Comparison of ENCODE assay signal across 1 cellular context in the genomic region with DNA sequence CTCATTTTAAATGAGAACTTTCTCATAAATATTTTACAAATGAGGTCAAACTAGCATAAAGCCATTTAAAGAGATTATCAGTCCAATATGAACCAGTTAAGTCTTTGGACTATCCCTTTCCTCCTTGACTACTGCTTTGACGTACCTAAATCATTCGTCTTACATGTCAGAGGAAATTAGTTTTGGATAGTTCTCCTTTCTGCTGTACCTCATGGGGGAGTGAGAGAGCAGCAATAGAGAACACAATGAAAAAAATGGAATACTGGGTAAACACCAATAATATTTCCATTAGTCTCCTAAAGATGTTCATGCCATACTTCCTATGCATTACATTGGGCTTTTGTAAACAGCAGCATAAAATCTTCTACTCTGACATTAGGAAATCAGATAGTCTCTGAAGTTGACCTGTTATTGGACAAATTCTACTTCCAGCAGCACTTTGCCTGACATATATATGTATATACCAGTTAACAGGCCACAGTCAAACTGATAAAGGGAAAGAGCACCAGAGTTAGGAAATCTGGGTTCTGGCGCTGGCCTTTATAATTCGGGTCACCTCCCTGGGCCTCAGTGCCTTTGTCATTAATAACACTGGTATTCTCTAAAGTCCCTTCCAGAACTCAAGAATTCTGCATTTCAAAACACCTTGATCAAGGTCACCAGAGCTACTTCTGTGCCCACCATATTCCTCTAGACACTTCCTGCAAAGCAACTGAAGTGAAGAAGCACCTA.
TF ChIP-seq lines count a peak whose summit lies in the region.

No MANE protein-coding gene starts in this region.

TF ChIP-seq in GM23338, 12 proteins besides CTCF, POLR2A, EP300 and RAD21 (continued from another document):
- TF ChIP-seq, protein P1, sequence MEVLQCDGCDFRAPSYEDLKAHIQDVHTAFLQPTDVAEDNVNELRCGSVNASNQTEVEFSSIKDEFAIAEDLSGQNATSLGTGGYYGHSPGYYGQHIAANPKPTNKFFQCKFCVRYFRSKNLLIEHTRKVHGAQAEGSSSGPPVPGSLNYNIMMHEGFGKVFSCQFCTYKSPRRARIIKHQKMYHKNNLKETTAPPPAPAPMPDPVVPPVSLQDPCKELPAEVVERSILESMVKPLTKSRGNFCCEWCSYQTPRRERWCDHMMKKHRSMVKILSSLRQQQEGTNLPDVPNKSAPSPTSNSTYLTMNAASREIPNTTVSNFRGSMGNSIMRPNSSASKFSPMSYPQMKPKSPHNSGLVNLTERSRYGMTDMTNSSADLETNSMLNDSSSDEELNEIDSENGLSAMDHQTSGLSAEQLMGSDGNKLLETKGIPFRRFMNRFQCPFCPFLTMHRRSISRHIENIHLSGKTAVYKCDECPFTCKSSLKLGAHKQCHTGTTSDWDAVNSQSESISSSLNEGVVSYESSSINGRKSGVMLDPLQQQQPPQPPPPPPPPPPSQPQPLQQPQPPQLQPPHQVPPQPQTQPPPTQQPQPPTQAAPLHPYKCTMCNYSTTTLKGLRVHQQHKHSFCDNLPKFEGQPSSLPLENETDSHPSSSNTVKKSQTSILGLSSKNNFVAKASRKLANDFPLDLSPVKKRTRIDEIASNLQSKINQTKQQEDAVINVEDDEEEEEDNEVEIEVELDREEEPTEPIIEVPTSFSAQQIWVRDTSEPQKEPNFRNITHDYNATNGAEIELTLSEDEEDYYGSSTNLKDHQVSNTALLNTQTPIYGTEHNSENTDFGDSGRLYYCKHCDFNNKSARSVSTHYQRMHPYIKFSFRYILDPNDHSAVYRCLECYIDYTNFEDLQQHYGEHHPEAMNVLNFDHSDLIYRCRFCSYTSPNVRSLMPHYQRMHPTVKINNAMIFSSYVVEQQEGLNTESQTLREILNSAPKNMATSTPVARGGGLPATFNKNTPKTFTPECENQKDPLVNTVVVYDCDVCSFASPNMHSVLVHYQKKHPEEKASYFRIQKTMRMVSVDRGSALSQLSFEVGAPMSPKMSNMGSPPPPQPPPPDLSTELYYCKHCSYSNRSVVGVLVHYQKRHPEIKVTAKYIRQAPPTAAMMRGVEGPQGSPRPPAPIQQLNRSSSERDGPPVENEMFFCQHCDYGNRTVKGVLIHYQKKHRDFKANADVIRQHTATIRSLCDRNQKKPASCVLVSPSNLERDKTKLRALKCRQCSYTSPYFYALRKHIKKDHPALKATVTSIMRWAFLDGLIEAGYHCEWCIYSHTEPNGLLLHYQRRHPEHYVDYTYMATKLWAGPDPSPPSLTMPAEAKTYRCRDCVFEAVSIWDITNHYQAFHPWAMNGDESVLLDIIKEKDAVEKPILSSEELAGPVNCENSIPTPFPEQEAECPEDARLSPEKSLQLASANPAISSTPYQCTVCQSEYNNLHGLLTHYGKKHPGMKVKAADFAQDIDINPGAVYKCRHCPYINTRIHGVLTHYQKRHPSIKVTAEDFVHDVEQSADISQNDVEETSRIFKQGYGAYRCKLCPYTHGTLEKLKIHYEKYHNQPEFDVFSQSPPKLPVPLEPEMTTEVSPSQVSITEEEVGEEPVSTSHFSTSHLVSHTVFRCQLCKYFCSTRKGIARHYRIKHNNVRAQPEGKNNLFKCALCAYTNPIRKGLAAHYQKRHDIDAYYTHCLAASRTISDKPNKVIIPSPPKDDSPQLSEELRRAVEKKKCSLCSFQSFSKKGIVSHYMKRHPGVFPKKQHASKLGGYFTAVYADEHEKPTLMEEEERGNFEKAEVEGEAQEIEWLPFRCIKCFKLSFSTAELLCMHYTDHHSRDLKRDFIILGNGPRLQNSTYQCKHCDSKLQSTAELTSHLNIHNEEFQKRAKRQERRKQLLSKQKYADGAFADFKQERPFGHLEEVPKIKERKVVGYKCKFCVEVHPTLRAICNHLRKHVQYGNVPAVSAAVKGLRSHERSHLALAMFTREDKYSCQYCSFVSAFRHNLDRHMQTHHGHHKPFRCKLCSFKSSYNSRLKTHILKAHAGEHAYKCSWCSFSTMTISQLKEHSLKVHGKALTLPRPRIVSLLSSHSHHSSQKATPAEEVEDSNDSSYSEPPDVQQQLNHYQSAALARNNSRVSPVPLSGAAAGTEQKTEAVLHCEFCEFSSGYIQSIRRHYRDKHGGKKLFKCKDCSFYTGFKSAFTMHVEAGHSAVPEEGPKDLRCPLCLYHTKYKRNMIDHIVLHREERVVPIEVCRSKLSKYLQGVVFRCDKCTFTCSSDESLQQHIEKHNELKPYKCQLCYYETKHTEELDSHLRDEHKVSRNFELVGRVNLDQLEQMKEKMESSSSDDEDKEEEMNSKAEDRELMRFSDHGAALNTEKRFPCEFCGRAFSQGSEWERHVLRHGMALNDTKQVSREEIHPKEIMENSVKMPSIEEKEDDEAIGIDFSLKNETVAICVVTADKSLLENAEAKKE (CRISPR knock-in tag; IDR thresholded peaks at IDR 0.05) = peak; percentile 60; the same call in 1 of the 2 replicates
TF ChIP-seq in GM23338: peak in this region for 1.
